Comparison of ENCODE assay signal across 23 cellular contexts in genomic region chr2:233307565-233307964, GRCh38. TPM values are rescaled to one million over a fixed set of nuclear protein-coding genes. Genes with fewer than 3 reads are reported as not detected.
A peak's percentile ranks its signal among the peaks of the same experiment; 100 is the strongest.
DNase-seq lines count a peak whose midpoint lies in the region; ATAC-seq, FAIRE-seq and TF ChIP-seq lines count a peak whose summit lies in the region.
"Had no signal": no experiment of that assay in that cellular context is flagged by ENCODE, and none has a peak within 500 bp of the region (broad histone marks: within the 10 kb centered on the region; RNA-seq: fewer than 3 reads in every experiment).

Gene SAG, plus strand, starts transcription at chr2:233307816. Its CDS starts 1,374 bp downstream, at chr2:233309190.

- H3K4me3 ChIP-seq in bronchial epithelial cell (ENCODE audit: low read depth, low read length) = no peak within 1 kb of the TSS
- H3K4me3 ChIP-seq: A549, GM12878, GM23338, Peyer's patch, SJSA1 had no signal

- no peak for ATAC-seq in stimulated activated effector memory CD8-positive, alpha-beta T cell treated with anti-CD3 and anti-CD28 coated beads, Interleukin-12 subunit alpha, Interleukin-12 subunit beta, amount 100 ng/mL, for 72 hours
- no peak for ATAC-seq in GM19395 (IDR thresholded peaks at IDR 0.05; ENCODE audit: unreplicated experiment)
- ATAC-seq: GM12878, GM23338 had no signal

- no peak within 1 kb of the TSS for H3K4me3 Mint-ChIP-seq in immature natural killer cell
- H3K4me3 Mint-ChIP-seq in stimulated activated effector memory CD8-positive, alpha-beta T cell treated with anti-CD3 and anti-CD28 coated beads, Interleukin-12 subunit alpha, Interleukin-12 subunit beta, amount 100 ng/mL, for 72 hours = no peak within 1 kb of the TSS
- H3K4me3 Mint-ChIP-seq: CD4-positive, CD25-positive, alpha-beta regulatory T cell; GM23338 had no signal

- H3K36me3 Mint-ChIP-seq in immature natural killer cell = no peaks in the 10 kb centered on the region
- H3K36me3 Mint-ChIP-seq in stimulated activated effector memory CD8-positive, alpha-beta T cell treated with anti-CD3 and anti-CD28 coated beads, Interleukin-12 subunit alpha, Interleukin-12 subunit beta, amount 100 ng/mL, for 72 hours = no peaks in the 10 kb centered on the region

- no peaks in the 10 kb centered on the region for H3K9me3 Mint-ChIP-seq in immature natural killer cell
- no peaks in the 10 kb centered on the region for H3K9me3 Mint-ChIP-seq in stimulated activated effector memory CD8-positive, alpha-beta T cell treated with anti-CD3 and anti-CD28 coated beads, Interleukin-12 subunit alpha, Interleukin-12 subunit beta, amount 100 ng/mL, for 72 hours
- H3K9me3 Mint-ChIP-seq: CD4-positive, CD25-positive, alpha-beta regulatory T cell; GM23338 had no signal

- peak within 1 kb of the TSS in 4 of 6 donors; percentile 49 to 80 (median 55) for H3K27ac Mint-ChIP-seq in immature natural killer cell
- peak within 1 kb of the TSS; percentile 45 for H3K27ac Mint-ChIP-seq in stimulated activated effector memory CD8-positive, alpha-beta T cell treated with anti-CD3 and anti-CD28 coated beads, Interleukin-12 subunit alpha, Interleukin-12 subunit beta, amount 100 ng/mL, for 72 hours
- H3K27ac Mint-ChIP-seq: GM23338 had no signal

- H3K36me3 ChIP-seq in bronchial epithelial cell (ENCODE audit: control insufficient read depth, insufficient read depth, low read length) = no peaks in the 10 kb centered on the region
- H3K36me3 ChIP-seq: Peyer's patch, SJSA1 had no signal

- no peaks in the 10 kb centered on the region for H3K27me3 ChIP-seq in bronchial epithelial cell (ENCODE audit: control insufficient read depth, insufficient read depth, low read length)
- H3K27me3 ChIP-seq: Peyer's patch, SJSA1 had no signal

- peaks cover 24 to 25% of the 10 kb centered on the region in 2 donors for H3K4me1 Mint-ChIP-seq in immature natural killer cell
- H3K4me1 Mint-ChIP-seq in stimulated activated effector memory CD8-positive, alpha-beta T cell treated with anti-CD3 and anti-CD28 coated beads, Interleukin-12 subunit alpha, Interleukin-12 subunit beta, amount 100 ng/mL, for 72 hours = peaks cover 16% of the 10 kb centered on the region
- H3K4me1 Mint-ChIP-seq: GM23338 had no signal

- no peak for TF ChIP-seq CTCF in bronchial epithelial cell (IDR thresholded peaks at IDR 0.05; ENCODE audit: insufficient read depth, low read length, severe bottlenecking)

- FAIRE-seq in bronchial epithelial cell (lab: Jason Lieb, UNC) = peak; percentile 75
- FAIRE-seq: A549, GM12878 had no signal

- peaks cover 3 to 8% (median 5%) of the 10 kb centered on the region in 3 donors for H3K27me3 Mint-ChIP-seq in immature natural killer cell (ENCODE audit: low read depth in 3 of 3)
- H3K27me3 Mint-ChIP-seq: CD4-positive, CD25-positive, alpha-beta regulatory T cell had no signal

- DNase-seq in NCI-H82 (lab: John Stamatoyannopoulos, UW) = peak; percentile 85
- no peak for DNase-seq in bronchial epithelial cell (ENCODE audit: low read depth)
- DNase-seq in immature natural killer cell = no peak
- DNase-seq in stimulated activated effector memory CD8-positive, alpha-beta T cell treated with anti-CD3 and anti-CD28 coated beads, Interleukin-12 subunit alpha, Interleukin-12 subunit beta, amount 100 ng/mL, for 72 hours (ENCODE audit: low spot score in 2 of 2) = no peak
- no peak for DNase-seq in NCI-H1092 (lab: John Stamatoyannopoulos, UW)
- DNase-seq in inferior parietal cortex (ENCODE audit: extremely low spot score) = no peak
- no peak for DNase-seq in dermis blood vessel endothelial cell
- DNase-seq: CD4-positive, CD25-positive, alpha-beta regulatory T cell; COR-L47; DND-41; IMR-90; NCI-H1105 treated with DMSO at 0.1 percent for 48 hours; NCI-H2029 treated with DMSO at 0.1 percent for 48 hours; NCI-H226; NCI-H510A treated with DMSO at 0.1 percent for 48 hours; NCI-H774; Peyer's patch had no signal

RNA-seq across cellular contexts. Expression of gene SAG, which starts in this region (rescaled TPM):
- total RNA-seq in bronchial epithelial cell (not detected in 2 replicates), dermis blood vessel endothelial cell (0.19 TPM in 1 of 2 replicates, not detected in the other)
- polyA plus RNA-seq in immature natural killer cell = not detected
- total RNA-seq: GM12878, GM23338, IMR-90, Peyer's patch, SJSA1 had no signal
- polyA plus RNA-seq: A549; BJ; CD4-positive, CD25-positive, alpha-beta regulatory T cell; GM23338; IMR-90 had no signal
